ENCODE assay signal across 22 cellular contexts in genomic region chr4:42484630-42485029, GRCh38.
DNase-seq lines count a peak whose midpoint lies in the region; ATAC-seq and TF ChIP-seq lines count a peak whose summit lies in the region.
"Had no signal": no experiment of that assay in that cellular context is flagged by ENCODE, and none has a peak within 500 bp of the region (broad histone marks: within the 10 kb centered on the region; RNA-seq: fewer than 3 reads in every experiment).

No MANE protein-coding gene starts in this region.

- H3K36me3 Mint-ChIP-seq in GM23338 (ENCODE audit: low read depth) (no peaks in the 10 kb centered on the region; the same call in 2 of the 3 replicates), WTC11 (peaks cover 1% of the 10 kb centered on the region; the same call in 1 of the 2 replicates), Caco-2 (ENCODE audit: insufficient read depth, unreplicated experiment) (no peaks in the 10 kb centered on the region)
- peaks cover 19% of the 10 kb centered on the region for H3K36me3 Mint-ChIP-seq in activated naive CD8-positive, alpha-beta T cell treated with anti-CD3 and anti-CD28 coated beads for 36 hours

- peak overlapping the region; percentile 25; the same call in 2 of the 3 replicates for H3K4me3 Mint-ChIP-seq in GM23338
- peak overlapping the region; percentile 26 for H3K4me3 Mint-ChIP-seq in WTC11
- H3K4me3 Mint-ChIP-seq in Caco-2 (ENCODE audit: unreplicated experiment) = no peak overlapping the region
- no peak overlapping the region for H3K4me3 Mint-ChIP-seq in activated naive CD8-positive, alpha-beta T cell treated with anti-CD3 and anti-CD28 coated beads for 36 hours
- H3K4me3 Mint-ChIP-seq: B cell; CD4-positive, CD25-positive, alpha-beta regulatory T cell; CD8-positive, alpha-beta T cell had no signal

- CTCF ChIA-PET in WTC11 (lab: Charles Lee) (interaction anchor here (1.1 kb wide), 1 partner anchor 85 kb away, joined by 3 read pairs; no protein-coding TSS in a partner anchor), Caco-2 (lab: Charles Lee) (no interaction called here)

- H3K27ac ChIP-seq in GM23338 (ENCODE audit: low read depth) (peak overlapping the region; percentile 89), HUES6 (ENCODE audit: low read depth, low read length) (peak overlapping the region; percentile 75), iPS-20b (ENCODE audit: low read length) (no peak overlapping the region), dorsolateral prefrontal cortex (no peak overlapping the region)
- H3K27ac ChIP-seq: 22Rv1, BLaER1, C4-2B had no signal

- H3K27me3 Mint-ChIP-seq in GM23338 (ENCODE audit: insufficient read depth, low read depth, poor library complexity) (peaks cover 4% of the 10 kb centered on the region), WTC11 (ENCODE audit: low read depth) (no peaks in the 10 kb centered on the region), Caco-2 (ENCODE audit: insufficient read depth, unreplicated experiment) (no peaks in the 10 kb centered on the region)
- no peaks in the 10 kb centered on the region for H3K27me3 Mint-ChIP-seq in activated naive CD8-positive, alpha-beta T cell treated with anti-CD3 and anti-CD28 coated beads for 36 hours
- H3K27me3 Mint-ChIP-seq: B cell; CD4-positive, CD25-positive, alpha-beta regulatory T cell had no signal

- H3K27me3 ChIP-seq in GM23338 (ENCODE audit: insufficient read depth) (no peaks in the 10 kb centered on the region), HUES6 (ENCODE audit: control insufficient read depth, insufficient read depth, low read length) (no peaks in the 10 kb centered on the region), iPS-20b (ENCODE audit: insufficient read depth, low read length) (no peaks in the 10 kb centered on the region), Caco-2 (replicated peaks; ENCODE audit: control insufficient read depth, insufficient read depth, low read length) (no peaks in the 10 kb centered on the region), dorsolateral prefrontal cortex (no peaks in the 10 kb centered on the region)
- H3K27me3 ChIP-seq: BLaER1 had no signal

- no peak overlapping the region for H2AFZ ChIP-seq in GM23338
- H2AFZ ChIP-seq: GM23248 had no signal

- H3K9me3 Mint-ChIP-seq in GM23338 = no peaks in the 10 kb centered on the region
- no peaks in the 10 kb centered on the region for H3K9me3 Mint-ChIP-seq in WTC11
- no peaks in the 10 kb centered on the region for H3K9me3 Mint-ChIP-seq in Caco-2 (ENCODE audit: unreplicated experiment)
- no peaks in the 10 kb centered on the region for H3K9me3 Mint-ChIP-seq in activated naive CD8-positive, alpha-beta T cell treated with anti-CD3 and anti-CD28 coated beads for 36 hours
- H3K9me3 Mint-ChIP-seq: CD8-positive, alpha-beta T cell had no signal

- H3K4me2 ChIP-seq in GM23338 = peak overlapping the region; percentile 29
- H3K4me2 ChIP-seq: BLaER1 had no signal

- peaks cover 70% of the 10 kb centered on the region for H3K4me1 ChIP-seq in GM23338 (ENCODE audit: insufficient read depth)
- H3K4me1 ChIP-seq in HUES6 (ENCODE audit: control insufficient read depth, insufficient read depth, low read length) = peaks cover 66% of the 10 kb centered on the region
- H3K4me1 ChIP-seq in iPS-20b (ENCODE audit: insufficient read depth, low read length) = peaks cover 62% of the 10 kb centered on the region
- no peaks in the 10 kb centered on the region for H3K4me1 ChIP-seq in Caco-2
- H3K4me1 ChIP-seq: BLaER1 had no signal

- no peaks in the 10 kb centered on the region; the same call in 1 of the 2 replicates for H3F3A ChIP-seq in GM23338 (replicated peaks; ENCODE audit: low read depth)

- no TSS peak for BruUV-seq in Caco-2 (replicated peaks; lab: Mats Ljungman, UMichigan)

- H3K36me3 ChIP-seq in GM23338 (ENCODE audit: insufficient read depth) (no peaks in the 10 kb centered on the region), HUES6 (ENCODE audit: control insufficient read depth, insufficient read depth, low read length) (no peaks in the 10 kb centered on the region), iPS-20b (ENCODE audit: insufficient read depth, low read depth, low read length) (no peaks in the 10 kb centered on the region), Caco-2 (ENCODE audit: control insufficient read depth, insufficient read depth, low read length) (no peaks in the 10 kb centered on the region)

- H3K9ac ChIP-seq in HUES6 (ENCODE audit: low read length) = no peak overlapping the region
- H3K9ac ChIP-seq in iPS-20b (ENCODE audit: low read depth, low read length) = no peak overlapping the region
- H3K9ac ChIP-seq: BLaER1, GM23248 had no signal

- no peaks in the 10 kb centered on the region for H3K9me2 ChIP-seq in GM23338 (ENCODE audit: insufficient read depth)

- peak overlapping the region; percentile 62 for H3K27ac Mint-ChIP-seq in GM23338
- peak overlapping the region; percentile 93 for H3K27ac Mint-ChIP-seq in WTC11
- H3K27ac Mint-ChIP-seq in Caco-2 (ENCODE audit: unreplicated experiment) = no peak overlapping the region
- H3K27ac Mint-ChIP-seq in activated naive CD8-positive, alpha-beta T cell treated with anti-CD3 and anti-CD28 coated beads for 36 hours = no peak overlapping the region
- H3K27ac Mint-ChIP-seq: B cell; CD4-positive, CD25-positive, alpha-beta regulatory T cell; CD8-positive, alpha-beta T cell had no signal

- DNase-seq in GM23338 (ENCODE audit: low spot score) (peak; percentile 33), WTC11 (ENCODE audit: low spot score) (no peak), H4 (ENCODE audit: low spot score) (no peak), Caco-2 (no peak), dorsolateral prefrontal cortex (no peak)
- DNase-seq in activated naive CD8-positive, alpha-beta T cell treated with anti-CD3 and anti-CD28 coated beads for 36 hours = no peak
- DNase-seq: CD4-positive, CD25-positive, alpha-beta regulatory T cell; CD8-positive, alpha-beta T cell; DMS 273 treated with DMSO at 0.1 percent for 48 hours; DMS79; EL; GDM1; H7 had no signal

- H3K9me3 ChIP-seq in HUES6 (ENCODE audit: control insufficient read depth, insufficient read depth, low read depth, low read length) (no peaks in the 10 kb centered on the region), iPS-20b (ENCODE audit: insufficient read depth, low read depth, low read length) (no peaks in the 10 kb centered on the region), Caco-2 (no peaks in the 10 kb centered on the region)
- H3K9me3 ChIP-seq: BLaER1 had no signal

- no peaks in the 10 kb centered on the region for H4K20me1 ChIP-seq in GM23338 (replicated peaks; ENCODE audit: insufficient read depth)
- H4K20me1 ChIP-seq: BLaER1 had no signal

- intact Hi-C loops in Caco-2 (cut with micrococcal nuclease; ENCODE audit: unreplicated experiment) (no loop called here), dorsolateral prefrontal cortex (cut with DNase I) (no loop called here)

- POLR2A ChIA-PET in WTC11 (lab: Charles Lee) (no interaction called here), Caco-2 (lab: Charles Lee) (no interaction called here)

- H3K79me2 ChIP-seq in GM23338 (replicated peaks; ENCODE audit: insufficient read depth) = no peaks in the 10 kb centered on the region

- ATAC-seq in GM23338 = no peak; the same call in 2 of the 3 replicates
- no peak for ATAC-seq in WTC11
- ATAC-seq: CD8-positive, alpha-beta T cell; GM12878; HCT116 had no signal

- H3K4me3 ChIP-seq in GM23338 = peak overlapping the region; percentile 9
- H3K4me3 ChIP-seq in HUES6 (ENCODE audit: low read depth, low read length) = no peak overlapping the region
- H3K4me3 ChIP-seq in iPS-20b (ENCODE audit: low read length) = peak overlapping the region; percentile 8; the same call in 1 of the 2 replicates
- H3K4me3 ChIP-seq in Caco-2 (ENCODE audit: low read depth, low read length) = no peak overlapping the region
- no peak overlapping the region for H3K4me3 ChIP-seq in dorsolateral prefrontal cortex
- H3K4me3 ChIP-seq: BLaER1, GM12878, GM23248 had no signal

- H3K4me1 Mint-ChIP-seq in GM23338 (peaks cover 70% of the 10 kb centered on the region), WTC11 (peaks cover 78% of the 10 kb centered on the region), Caco-2 (ENCODE audit: low read depth, unreplicated experiment) (peaks cover 9% of the 10 kb centered on the region)
- peaks cover 7% of the 10 kb centered on the region for H3K4me1 Mint-ChIP-seq in activated naive CD8-positive, alpha-beta T cell treated with anti-CD3 and anti-CD28 coated beads for 36 hours
- H3K4me1 Mint-ChIP-seq: B cell had no signal

- TF ChIP-seq CTCF in GM23338 (conservative IDR thresholded peaks at IDR 0.05; ENCODE audit: low read depth in 2 of 2) (no peak), WTC11 (IDR thresholded peaks at IDR 0.05) (no peak), Caco-2 (IDR thresholded peaks at IDR 0.05; ENCODE audit: insufficient read depth in 1 of 2, low read depth in 1 of 2, low read length in 1 of 2, severe bottlenecking in 1 of 2, unreplicated experiment in 1 of 2) (no peak), dorsolateral prefrontal cortex (IDR thresholded peaks at IDR 0.05 in 54 of 56, conservative IDR thresholded peaks at IDR 0.05 in 2 of 56; ENCODE audit: low read depth in 1 of 56, partially characterized antibody in 56 of 56) (no peak)

TF ChIP-seq in GM23338, 12 proteins besides CTCF, POLR2A, EP300 and RAD21 (continues in another document):
- TF ChIP-seq ETS1 (IDR thresholded peaks at IDR 0.05) (no peak), POLR2AphosphoS5 (IDR thresholded peaks at IDR 0.05; ENCODE audit: low read depth) (no peak), ZNF114 (CRISPR knock-in tag; IDR thresholded peaks at IDR 0.05) (no peak), EZH2 (IDR thresholded peaks at IDR 0.05; ENCODE audit: low read depth, unreplicated experiment) (no peak)

TF ChIP-seq in WTC11, 78 proteins besides CTCF, POLR2A, EP300 and RAD21 (continues in another document):
- TF ChIP-seq NFYB (CRISPR knock-in tag; conservative IDR thresholded peaks at IDR 0.05; ENCODE audit: low read depth) (no peak), NR3C1 (CRISPR knock-in tag; conservative IDR thresholded peaks at IDR 0.05; ENCODE audit: low read depth) (no peak), E2F5 (CRISPR knock-in tag; IDR thresholded peaks at IDR 0.05) (no peak), NR2C2 (CRISPR knock-in tag; IDR thresholded peaks at IDR 0.05) (no peak)

Comparison
In these comparisons a context has a peak if more than half of its experiments do, and no peak if none do; other contexts are left out.
1. H3K27ac ChIP-seq: peak in GM23338 (single experiment) and HUES6 (single experiment); none in iPS-20b (single experiment) and dorsolateral prefrontal cortex (0 of 59).
2. H3K4me3 ChIP-seq: peak in GM23338 (single experiment) and iPS-20b (single experiment); none in HUES6 (single experiment), Caco-2 (single experiment) and dorsolateral prefrontal cortex (0 of 59).
3. H3K27ac Mint-ChIP-seq: peak in GM23338 (single experiment) and WTC11 (single experiment); none in Caco-2 (single experiment) and activated naive CD8-positive, alpha-beta T cell treated with anti-CD3 and anti-CD28 coated beads for 36 hours (single experiment).
4. H3K4me3 Mint-ChIP-seq: peak in GM23338 (single experiment) and WTC11 (single experiment); none in Caco-2 (single experiment) and activated naive CD8-positive, alpha-beta T cell treated with anti-CD3 and anti-CD28 coated beads for 36 hours (single experiment).